ENCODE assay signal across 13 cellular contexts in the genomic region with DNA sequence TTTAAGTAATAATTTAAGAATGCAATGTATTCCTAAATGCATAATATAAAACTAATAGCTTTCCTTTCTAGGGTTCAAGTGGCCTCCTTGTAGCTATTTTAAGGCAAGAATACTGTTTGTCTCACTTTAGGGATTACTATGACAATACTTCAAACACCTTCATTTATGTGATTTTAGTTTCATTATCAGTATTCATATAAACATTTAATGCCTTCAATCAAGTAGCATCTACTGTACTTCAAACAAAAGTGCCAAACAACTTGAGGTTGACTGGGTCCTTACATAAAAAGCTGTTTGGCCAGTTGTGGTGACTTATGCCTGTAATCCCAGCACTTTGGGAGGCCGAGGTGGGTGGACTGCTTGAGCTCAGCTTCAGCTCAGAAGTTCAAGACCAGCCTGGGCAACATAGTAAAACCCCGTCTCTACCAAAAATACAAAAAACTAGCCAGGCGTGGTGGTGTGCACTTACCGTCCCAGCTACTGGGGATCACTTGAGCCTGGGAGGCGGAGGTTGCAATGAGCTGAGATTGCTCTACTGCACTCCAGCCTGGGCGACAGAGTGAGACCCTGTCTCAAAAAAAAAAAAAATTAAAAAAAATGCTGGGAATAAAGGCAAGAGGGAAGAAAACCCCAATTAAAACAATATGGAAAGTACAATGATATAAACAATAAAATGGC. TPM values are rescaled to one million over a fixed set of nuclear protein-coding genes. Genes with fewer than 3 reads are reported as not detected.
DNase-seq lines count a peak whose midpoint lies in the region; ATAC-seq lines count a peak whose summit lies in the region.
"Had no signal": no experiment of that assay in that cellular context is flagged by ENCODE, and none has a peak within 500 bp of the region (broad histone marks: within the 10 kb centered on the region; RNA-seq: fewer than 3 reads in every experiment).

No MANE protein-coding gene starts in this region.

- intact Hi-C loops in cardiac septum (cut with DNase I), result no loop called here

- peak overlapping the region; percentile 46 for H3K4me3 Mint-ChIP-seq in activated T-cell treated with anti-CD3 and anti-CD28 coated beads, Interleukin-2, amount 50 U/mL, for 24 hours
- peak overlapping the region; percentile 71 for H3K4me3 Mint-ChIP-seq in natural killer cell treated with Interleukin-12 subunit alpha and Interleukin-12 subunit beta and Interleukin-15 and Interleukin-18, amount 100 ng/mL, for 72 hours

- H3K27me3 Mint-ChIP-seq in activated T-cell treated with anti-CD3 and anti-CD28 coated beads, Interleukin-2, amount 50 U/mL, for 24 hours, result no peaks in the 10 kb centered on the region
- H3K27me3 Mint-ChIP-seq in natural killer cell treated with Interleukin-12 subunit alpha and Interleukin-12 subunit beta and Interleukin-15 and Interleukin-18, amount 100 ng/mL, for 72 hours, result no peaks in the 10 kb centered on the region

- H3K27ac Mint-ChIP-seq in activated T-cell treated with anti-CD3 and anti-CD28 coated beads, Interleukin-2, amount 50 U/mL, for 24 hours, result peak overlapping the region; percentile 77
- H3K27ac Mint-ChIP-seq in natural killer cell treated with Interleukin-12 subunit alpha and Interleukin-12 subunit beta and Interleukin-15 and Interleukin-18, amount 100 ng/mL, for 72 hours, result peak overlapping the region; percentile 88 to 95

- peaks cover 82% of the 10 kb centered on the region for H3K4me1 Mint-ChIP-seq in activated T-cell treated with anti-CD3 and anti-CD28 coated beads, Interleukin-2, amount 50 U/mL, for 24 hours (ENCODE audit: low read depth)
- peaks cover 65 to 83% of the 10 kb centered on the region in 2 donors for H3K4me1 Mint-ChIP-seq in natural killer cell treated with Interleukin-12 subunit alpha and Interleukin-12 subunit beta and Interleukin-15 and Interleukin-18, amount 100 ng/mL, for 72 hours (ENCODE audit: low read depth in 2 of 2)

- ATAC-seq in GM21619 (IDR thresholded peaks at IDR 0.05; ENCODE audit: unreplicated experiment) (peak; percentile 34), HG03571 (IDR thresholded peaks at IDR 0.05; ENCODE audit: unreplicated experiment) (peak; percentile 41)
- peak; percentile 32 to 51 for ATAC-seq in natural killer cell treated with Interleukin-12 subunit alpha and Interleukin-12 subunit beta and Interleukin-15 and Interleukin-18, amount 100 ng/mL, for 72 hours
- ATAC-seq: left lobe of liver had no signal

- no peaks in the 10 kb centered on the region for H3K9me3 Mint-ChIP-seq in activated T-cell treated with anti-CD3 and anti-CD28 coated beads, Interleukin-2, amount 50 U/mL, for 24 hours
- no peaks in the 10 kb centered on the region for H3K9me3 Mint-ChIP-seq in natural killer cell treated with Interleukin-12 subunit alpha and Interleukin-12 subunit beta and Interleukin-15 and Interleukin-18, amount 100 ng/mL, for 72 hours

- peaks cover 84% of the 10 kb centered on the region for H3K36me3 Mint-ChIP-seq in activated T-cell treated with anti-CD3 and anti-CD28 coated beads, Interleukin-2, amount 50 U/mL, for 24 hours (ENCODE audit: low read depth)
- H3K36me3 Mint-ChIP-seq in natural killer cell treated with Interleukin-12 subunit alpha and Interleukin-12 subunit beta and Interleukin-15 and Interleukin-18, amount 100 ng/mL, for 72 hours, result peaks cover 13% of the 10 kb centered on the region

- no peak for DNase-seq in activated T-cell treated with anti-CD3 and anti-CD28 coated beads, Interleukin-2, amount 50 U/mL, for 24 hours
- no peak for DNase-seq in activated T-cell treated with anti-CD3 and anti-CD28 coated beads, Interleukin-2, amount 50 U/mL, for 1 hour
- no peak for DNase-seq in natural killer cell treated with Interleukin-12 subunit alpha and Interleukin-12 subunit beta and Interleukin-15 and Interleukin-18, amount 100 ng/mL, for 72 hours (ENCODE audit: low spot score)
- no peak for DNase-seq in LoVo (ENCODE audit: low spot score)
- DNase-seq in cardiac septum (ENCODE audit: low spot score), result no peak
- no peak for DNase-seq in hippocampal formation (lab: John Stamatoyannopoulos, UW)
- DNase-seq: GF-D8, NCI-H226, posterior cingulate gyrus, SJCRH30 had no signal

RNA-seq across cellular contexts. Expression of a gene that starts 9.3 kb away (rescaled TPM):
- 100 to 1,000 TPM in 1 of 2 donors, 10 to 100 TPM in 1; 91.8 to 174 TPM for total RNA-seq in natural killer cell treated with Interleukin-12 subunit alpha and Interleukin-12 subunit beta and Interleukin-15 and Interleukin-18, amount 100 ng/mL, for 72 hours
- 21.6 TPM for total RNA-seq in cardiac septum
